Comparison of ENCODE assay signal across 9 cellular contexts in the genomic region with DNA sequence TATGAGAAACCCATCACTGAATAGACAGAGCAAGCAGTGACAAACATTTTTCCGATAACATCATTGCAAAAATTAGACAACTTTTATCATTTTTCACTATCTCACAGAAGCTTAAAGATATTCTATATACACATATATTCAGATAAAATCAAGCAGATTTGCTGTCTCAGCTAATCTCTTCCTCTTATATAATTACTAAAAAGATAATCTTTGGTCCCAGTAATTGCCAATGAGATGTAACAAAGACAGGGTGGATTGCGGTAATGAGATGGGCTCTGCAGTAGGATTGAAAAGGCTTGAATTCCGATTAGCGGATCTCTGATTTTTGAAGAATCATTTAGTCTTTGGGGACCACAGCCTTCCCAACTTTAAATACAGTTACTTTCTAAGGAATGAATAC.
"Had no signal": no experiment of that assay in that cellular context is flagged by ENCODE, and none has a peak within 500 bp of the region (broad histone marks: within the 10 kb centered on the region; RNA-seq: fewer than 3 reads in every experiment).

No MANE protein-coding gene starts in this region.

- H3K4me3 ChIP-seq: GM23338 had no signal

- FAIRE-seq: H1, H54 had no signal

- H3K4me2 ChIP-seq: GM23338, KMS-11 had no signal

- H3K9ac ChIP-seq: KMS-11 had no signal

- DNase-seq: H9, HCEC 1CT, Karpas-422, KBM-7 had no signal

- H3K27ac ChIP-seq: HL-60, KMS-11 had no signal

- ATAC-seq: GM23338 had no signal

- H2AFZ ChIP-seq: GM23338 had no signal
